11 cellular contexts compared by ENCODE assay signal in the genomic region with DNA sequence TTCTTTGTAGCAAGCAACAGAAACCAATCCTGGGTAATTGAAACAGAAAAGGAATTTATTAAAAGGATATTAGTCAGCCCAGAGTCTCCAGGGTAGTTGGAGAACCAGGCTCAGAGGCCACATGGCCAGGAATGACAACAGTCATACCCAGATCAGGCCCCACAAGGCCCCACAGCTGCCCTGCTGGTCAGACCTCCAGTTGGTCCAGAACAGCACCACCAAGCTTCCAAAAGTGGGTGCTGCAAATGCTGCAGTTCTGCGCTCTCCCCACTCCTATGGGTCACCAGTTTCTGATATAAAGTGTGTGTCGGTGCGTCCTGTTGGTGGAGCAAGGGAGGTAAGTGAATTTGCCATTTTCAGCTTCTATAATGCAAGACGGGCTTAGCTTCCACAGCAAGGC. TPM values are rescaled to one million over a fixed set of nuclear protein-coding genes. Genes with fewer than 3 reads are reported as not detected.
DNase-seq lines count a peak whose midpoint lies in the region; ATAC-seq, FAIRE-seq and TF ChIP-seq lines count a peak whose summit lies in the region.
"Had no signal": no experiment of that assay in that cellular context is flagged by ENCODE, and none has a peak within 500 bp of the region (broad histone marks: within the 10 kb centered on the region; RNA-seq: fewer than 3 reads in every experiment).

No MANE protein-coding gene starts in this region.

- in situ Hi-C loops in GM12878 (cut with MboI): no loop called here

- POLR2A ChIA-PET in GM12878 (lab: Charles Lee): no interaction called here

- H3K4me3 ChIP-seq in GM12878 (no peak overlapping the region), mucosa of descending colon (no peak overlapping the region)
- H3K4me3 ChIP-seq: dorsolateral prefrontal cortex had no signal

- no peak overlapping the region for H3K9ac ChIP-seq in GM12878 (ENCODE audit: control insufficient read depth, insufficient read depth, low read length)

- TF ChIP-seq CTCF in GM12878 (IDR thresholded peaks at IDR 0.05 in 2 of 3, conservative IDR thresholded peaks at IDR 0.05 in 1 of 3; ENCODE audit: control insufficient read depth in 2 of 3, extremely low read depth in 1 of 3, insufficient read depth in 1 of 3, low read depth in 3 of 3, low read length in 3 of 3): peak in 2 of 3 experiments; percentile 19 to 25; a peak in 3 of 6 replicates
- no peak for TF ChIP-seq CTCF in mucosa of descending colon (IDR thresholded peaks at IDR 0.05)

- H3K27ac ChIP-seq in GM12878 (ENCODE audit: control insufficient read depth, insufficient read depth): no peak overlapping the region
- H3K27ac ChIP-seq: dorsolateral prefrontal cortex had no signal

- no TSS peak for BruUV-seq in GM12878 (replicated peaks; lab: Mats Ljungman, UMichigan)

- WGBS in GM12878 (ENCODE audit: insufficient coverage, insufficient replicate concordance, low lambda C conversion rate, missing lambda C conversion rate): 87% methylated on average over 4 of the region's 4 CpGs

- intact Hi-C loops in GM12878 (cut with micrococcal nuclease; ENCODE audit: unreplicated experiment): no loop called here
- intact Hi-C loops in mucosa of descending colon (cut with DNase I, micrococcal nuclease): no loop called here

- ATAC-seq in GM12878: peak; percentile 77
- peak; percentile 10 for ATAC-seq in mucosa of descending colon
- no peak for ATAC-seq in GM21528 (IDR thresholded peaks at IDR 0.05; ENCODE audit: low FRiP score, unreplicated experiment)
- no peak for ATAC-seq in HG03354 (IDR thresholded peaks at IDR 0.05; ENCODE audit: poor library complexity, severe bottlenecking, unreplicated experiment)
- ATAC-seq in GM18519 (IDR thresholded peaks at IDR 0.05; ENCODE audit: low FRiP score, unreplicated experiment): no peak
- no peak for ATAC-seq in GM21576 (IDR thresholded peaks at IDR 0.05; ENCODE audit: unreplicated experiment)

- SMC1A ChIA-PET in GM12878 (lab: Charles Lee; ENCODE audit: uncharacterized antibody, unreplicated experiment): interaction anchor here (0.7 to 0.8 kb wide), 2 partner anchors 132 to 615 kb away, joined by 3 to 4 read pairs; no protein-coding TSS in a partner anchor

- H3K79me2 ChIP-seq in GM12878 (ENCODE audit: control insufficient read depth, insufficient read depth, low read length): no peaks in the 10 kb centered on the region

- RAD21 ChIA-PET in GM12878 (lab: Charles Lee; ENCODE audit: unreplicated experiment): interaction anchor here (1.0 kb wide), 2 partner anchors 15 to 84 kb away, joined by 3 to 5 read pairs; no protein-coding TSS in a partner anchor

- H3K4me1 ChIP-seq in GM12878 (ENCODE audit: control insufficient read depth, insufficient read depth, low read length) (no peaks in the 10 kb centered on the region), mucosa of descending colon (ENCODE audit: low read depth) (no peaks in the 10 kb centered on the region)

- H3K36me3 ChIP-seq in GM12878 (ENCODE audit: control insufficient read depth in 2 of 2, insufficient read depth in 2 of 2, low read length in 1 of 2): peaks cover 0 to 1% of the 10 kb centered on the region in 2 experiments; a peak in 1 of 4 replicates
- H3K36me3 ChIP-seq in mucosa of descending colon (ENCODE audit: low read depth): no peaks in the 10 kb centered on the region

- TF ChIP-seq EP300 in GM12878 (IDR thresholded peaks at IDR 0.05; ENCODE audit: borderline replicate concordance in 1 of 2, control insufficient read depth in 1 of 2, low read depth in 2 of 2, low read length in 2 of 2): no peak

- H3K4me2 ChIP-seq in GM12878 (ENCODE audit: control insufficient read depth, insufficient read depth): no peak overlapping the region

- no peak for FAIRE-seq in GM12878 (lab: Jason Lieb, UNC)

- TF ChIP-seq POLR2A in GM12878 (IDR thresholded peaks at IDR 0.05; ENCODE audit: low read depth, low read length): no peak

- H4K20me1 ChIP-seq in GM12878 (ENCODE audit: control insufficient read depth, insufficient read depth): no peaks in the 10 kb centered on the region

- no peaks in the 10 kb centered on the region for H3K27me3 ChIP-seq in GM12878 (replicated peaks in 1 of 2; ENCODE audit: control insufficient read depth in 2 of 2, insufficient read depth in 2 of 2, low read length in 1 of 2)
- H3K27me3 ChIP-seq: dorsolateral prefrontal cortex had no signal

- DNase-seq in EL: peak; percentile 73
- peak; percentile 45 for DNase-seq in HT1080 (ENCODE audit: low read depth)
- no peak for DNase-seq in GM12878 (ENCODE audit: low read depth, low spot score)
- no peak for DNase-seq in mucosa of descending colon
- DNase-seq: dorsolateral prefrontal cortex, GF-D8, immature natural killer cell had no signal

- no peaks in the 10 kb centered on the region for H3K9me3 ChIP-seq in GM12878 (replicated peaks; ENCODE audit: control insufficient read depth, insufficient read depth, low read length)
- H3K9me3 ChIP-seq in mucosa of descending colon: no peaks in the 10 kb centered on the region

- peak; percentile 14; the same call in 1 of the 2 replicates for TF ChIP-seq RAD21 in GM12878 (IDR thresholded peaks at IDR 0.05; ENCODE audit: insufficient read depth, low read depth, low read length)

- CTCF ChIA-PET in GM12878 (lab: Yijun Ruan, JAX): interaction anchor here (0.7 to 3.4 kb wide), 4 partner anchors 10 to 38 kb away, joined by 3 to 19 read pairs (median 4); no protein-coding TSS in a partner anchor

- H2AFZ ChIP-seq in GM12878 (ENCODE audit: control insufficient read depth, low read depth, low read length): no peak overlapping the region

TF ChIP-seq in GM12878, 131 proteins besides CTCF, POLR2A, EP300 and RAD21:
- no peak for TF ChIP-seq ASH2L (IDR thresholded peaks at IDR 0.05; ENCODE audit: borderline replicate concordance, low read depth)
- TF ChIP-seq TBL1XR1 (IDR thresholded peaks at IDR 0.05; ENCODE audit: low read depth, low read length): no peak
- no peak for TF ChIP-seq BRCA1 (IDR thresholded peaks at IDR 0.05; ENCODE audit: low read depth, low read length)
- TF ChIP-seq, protein P1, sequence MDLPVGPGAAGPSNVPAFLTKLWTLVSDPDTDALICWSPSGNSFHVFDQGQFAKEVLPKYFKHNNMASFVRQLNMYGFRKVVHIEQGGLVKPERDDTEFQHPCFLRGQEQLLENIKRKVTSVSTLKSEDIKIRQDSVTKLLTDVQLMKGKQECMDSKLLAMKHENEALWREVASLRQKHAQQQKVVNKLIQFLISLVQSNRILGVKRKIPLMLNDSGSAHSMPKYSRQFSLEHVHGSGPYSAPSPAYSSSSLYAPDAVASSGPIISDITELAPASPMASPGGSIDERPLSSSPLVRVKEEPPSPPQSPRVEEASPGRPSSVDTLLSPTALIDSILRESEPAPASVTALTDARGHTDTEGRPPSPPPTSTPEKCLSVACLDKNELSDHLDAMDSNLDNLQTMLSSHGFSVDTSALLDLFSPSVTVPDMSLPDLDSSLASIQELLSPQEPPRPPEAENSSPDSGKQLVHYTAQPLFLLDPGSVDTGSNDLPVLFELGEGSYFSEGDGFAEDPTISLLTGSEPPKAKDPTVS (IDR thresholded peaks at IDR 0.05; ENCODE audit: low read depth, low read length): no peak
- TF ChIP-seq SPI1 (IDR thresholded peaks at IDR 0.05; ENCODE audit: borderline replicate concordance, insufficient read depth, low read depth, low read length): no peak
- TF ChIP-seq DPF2 (IDR thresholded peaks at IDR 0.05): no peak
- no peak for TF ChIP-seq SP1 (IDR thresholded peaks at IDR 0.05; ENCODE audit: low read depth, low read length)
- no peak for TF ChIP-seq MEF2B (IDR thresholded peaks at IDR 0.05; ENCODE audit: partially characterized antibody, poor library complexity, severe bottlenecking)

RNA-seq across cellular contexts. Expression of a gene that starts 29.9 kb away (rescaled TPM):
- 6.0 and 6.8 TPM in 2 replicates for total RNA-seq in HT1080 (2014; rRNA removed; shearing (Covaris generic))
- 6.1 and 7.4 TPM in 2 replicates for polyA plus RNA-seq in HT1080 (2015; cell fraction: cytosol; rRNA removed)
- polyA plus RNA-seq in HT1080 (2015; cell fraction: nucleus; rRNA removed): 11.0 and 11.3 TPM in 2 replicates
- 30.8 and 36.8 TPM in 2 replicates for total RNA-seq in GM12878 (2013; cell fraction: nucleolus; rRNA removed)
- total RNA-seq in GM12878 (2014; rRNA removed): 8.5 and 9.8 TPM in 2 replicates
- 6.3 and 6.9 TPM in 2 replicates for total RNA-seq in GM12878 (2014; rRNA removed; fragmentation: Illumina TruSeq; extraction: Trizol)
- total RNA-seq in GM12878 (2021): 17.9 and 19.5 TPM in 2 replicates
- polyA plus RNA-seq in GM12878 (2011; ENCODE audit: low read depth): 3.9 TPM
- 4.3 and 5.3 TPM in 2 replicates for polyA plus RNA-seq in GM12878 (2011; rRNA removed)
- 5.4 and 7.7 TPM in 2 replicates for polyA plus RNA-seq in GM12878 (2011; cell fraction: cytosol; rRNA removed)
- polyA plus RNA-seq in GM12878 (2011; cell fraction: nucleus; rRNA removed): 33.8 and 54.4 TPM in 2 replicates
- 5.1 and 6.7 TPM in 2 replicates for polyA plus RNA-seq in GM12878 (2012)
- polyA plus RNA-seq in GM12878 (2014; fragmentation: Illumina TruSeq; extraction: Trizol): 5.7 and 9.5 TPM in 2 replicates
- polyA plus RNA-seq in GM12878 (2014; fragmentation: Nextera tagmentation; extraction: Ambion mirVana): 1 to 10 TPM; 1.4 to 2.2 TPM
- polyA plus RNA-seq in GM12878 (2014; rRNA removed): 16.1 and 19.4 TPM in 2 replicates
- 1 to 10 TPM; 2.5 to 2.7 TPM for polyA plus RNA-seq in GM12878 (2016; fragmentation: Nextera tagmentation; extraction: Ambion mirVana)
- polyA minus RNA-seq in GM12878 (2011; rRNA and poly(A)+ RNA removed): 5.6 and 8.7 TPM in 2 replicates
- polyA minus RNA-seq in GM12878 (2011; cell fraction: cytosol; rRNA and poly(A)+ RNA removed): 3.3 and 5.0 TPM in 2 replicates
- 7.9 and 19.0 TPM in 2 replicates for polyA minus RNA-seq in GM12878 (2011; cell fraction: nucleus; rRNA and poly(A)+ RNA removed)
- total RNA-seq in mucosa of descending colon: 10 to 100 TPM in 1 of 3 donors, 1 to 10 TPM in 2; 2.6 to 13.0 (median 5.5) TPM

Comparison
In these comparisons a context has a peak if more than half of its experiments do, and no peak if none do; other contexts are left out.
1. DNase-seq: peak in EL (single experiment) and HT1080 (single experiment); none in GM12878 (single experiment) and mucosa of descending colon (0 of 3).
2. ATAC-seq: peak in GM12878 (single experiment) and mucosa of descending colon (single experiment); none in GM21528 (single experiment), HG03354 (single experiment), GM18519 (single experiment) and GM21576 (single experiment).